In genomic region chr19:8832132-8833021, GRCh38 we compare ENCODE assay signal across 8 cellular contexts. TPM values are rescaled to one million over a fixed set of nuclear protein-coding genes. Genes with fewer than 3 reads are reported as not detected.
DNase-seq lines count a peak whose midpoint lies in the region; ATAC-seq and TF ChIP-seq lines count a peak whose summit lies in the region.

Gene MBD3L1 (plus strand): TSS chr19:8832377. CDS start chr19:8842679, 10,302 bp downstream.
Gene ZNF558 (minus strand): TSS chr19:8832304. CDS start chr19:8822659, 9,645 bp downstream.

- peaks cover 0 to 3% (median 0%) of the 10 kb centered on the region in 4 donors for H3K36me3 ChIP-seq in right lobe of liver

- peak within 1 kb of the TSS; percentile 76 to 92 (median 84) for H3K27ac ChIP-seq in right lobe of liver

- DNase-seq in AG20443 (ENCODE audit: low spot score): peak; percentile 99
- DNase-seq in NCI-H526 treated with DMSO at 0.1 percent for 48 hours (lab: John Stamatoyannopoulos, UW): peak; percentile 82
- peak; percentile 99 for DNase-seq in activated CD4-positive, alpha-beta T cell treated with anti-CD3 and anti-CD28 coated beads, Interleukin-2, amount 50 U/mL, for 48 hours
- peak; percentile 17 to 62 for DNase-seq in dermis microvascular lymphatic vessel endothelial cell (ENCODE audit: low read depth in 2 of 2)
- peak; percentile 96 to 99 (median 98) for DNase-seq in right lobe of liver
- DNase-seq in stimulated activated CD4-positive, alpha-beta T cell treated with anti-CD3 and anti-CD28 coated beads, Interleukin-4, amount 100 ng/mL, for 4 hours: peak; percentile 99

- peak within 1 kb of the TSS; percentile 81 to 99 (median 91) for H3K4me3 ChIP-seq in right lobe of liver

- peak in 3 of 4 donors; percentile 35 to 56 (median 38) for TF ChIP-seq CTCF in right lobe of liver (IDR thresholded peaks at IDR 0.05)

- ATAC-seq in HG03457 (IDR thresholded peaks at IDR 0.05; ENCODE audit: unreplicated experiment) (peak; percentile 75), right lobe of liver (peak; percentile 92 to 94 (median 93))

- H3K4me1 ChIP-seq in right lobe of liver: peaks cover 0 to 8% (median 0%) of the 10 kb centered on the region in 4 donors

- peak; percentile 89 for TF ChIP-seq POLR2A in GM19193 (IDR thresholded peaks at IDR 0.05; ENCODE audit: extremely low read depth, insufficient read depth, insufficient read length)
- TF ChIP-seq POLR2A in right lobe of liver (IDR thresholded peaks at IDR 0.05): peak; percentile 86

- intact Hi-C loops in right lobe of liver (cut with DNase I): no loop called here

- no peaks in the 10 kb centered on the region for H3K9me3 ChIP-seq in right lobe of liver

- H3K27me3 ChIP-seq in right lobe of liver: no peaks in the 10 kb centered on the region

- 0% methylated on average over 26 of the region's 78 CpGs for WGBS in right lobe of liver (ENCODE audit: insufficient coverage, low coverage, low lambda C conversion rate, missing lambda C conversion rate)

RNA-seq across cellular contexts. Expression of gene MBD3L1, which starts in this region (rescaled TPM):
- total RNA-seq in dermis microvascular lymphatic vessel endothelial cell: not detected in 2 replicates
- total RNA-seq in right lobe of liver: not detected

RNA-seq across cellular contexts. Expression of gene ZNF558, which starts in this region (rescaled TPM):
- 0.90 and 4.8 TPM in 2 replicates for total RNA-seq in dermis microvascular lymphatic vessel endothelial cell
- total RNA-seq in right lobe of liver: 10 to 100 TPM in 3 of 6 experiments, 1 to 10 TPM in 3; 6.9 to 15.9 (median 9.9) TPM

Comparison
In these comparisons a context has a peak if more than half of its experiments do, and no peak if none do; other contexts are left out.
1. Peak in every context shown above with its lines: DNase-seq, ATAC-seq, H3K4me3 ChIP-seq and H3K27ac ChIP-seq.
2. DNase-seq: peak in every context shown above with its lines; median percentile 99 in AG20443; 99 in activated CD4-positive, alpha-beta T cell treated with anti-CD3 and anti-CD28 coated beads, Interleukin-2, amount 50 U/mL, for 48 hours; 99 in stimulated activated CD4-positive, alpha-beta T cell treated with anti-CD3 and anti-CD28 coated beads, Interleukin-4, amount 100 ng/mL, for 4 hours; 98 in right lobe of liver; 82 in NCI-H526 treated with DMSO at 0.1 percent for 48 hours; 40 in dermis microvascular lymphatic vessel endothelial cell.